ENCODE assay signal across 27 cellular contexts in genomic region chr15:92322566-92323355, GRCh38.
DNase-seq lines count a peak whose midpoint lies in the region; ATAC-seq and TF ChIP-seq lines count a peak whose summit lies in the region.
"Had no signal": no experiment of that assay in that cellular context is flagged by ENCODE, and none has a peak within 500 bp of the region (broad histone marks: within the 10 kb centered on the region; RNA-seq: fewer than 3 reads in every experiment).

No MANE protein-coding gene starts in this region.

- peak overlapping the region in 3 of 5 experiments; percentile 20 to 70 (median 37) for H3K4me3 Mint-ChIP-seq in brain
- H3K4me3 Mint-ChIP-seq: HFFc6, IgD-negative memory B cell, immature natural killer cell, naive B cell had no signal

- peak; percentile 23 for DNase-seq in NCI-H1092 treated with DMSO at 0.1 percent for 48 hours (lab: John Stamatoyannopoulos, UW)
- DNase-seq in NCI-H1092 (lab: John Stamatoyannopoulos, UW) = no peak
- DNase-seq in inferior parietal cortex (ENCODE audit: extremely low spot score) = peak; percentile 16
- DNase-seq in sciatic nerve (ENCODE audit: low spot score) = no peak
- no peak for DNase-seq in MG63
- DNase-seq in LoVo (ENCODE audit: low spot score) = no peak
- DNase-seq: 8988T; activated CD4-positive, alpha-beta T cell treated with anti-CD3 and anti-CD28 coated beads, Interleukin-2, amount 50 U/mL, for 48 hours; activated naive CD4-positive, alpha-beta T cell treated with Interleukin-2 at 50 U/mL for 16 hours; effector CD4-positive, alpha-beta T cell; GOT3; HFFc6; immature natural killer cell; mesendoderm; naive B cell; NCI-H187; SHP77 treated with DMSO at 0.1 percent for 48 hours; stimulated activated naive CD8-positive, alpha-beta T cell treated with anti-CD3 and anti-CD28 coated beads, Interleukin-15, Interleukin-2, amounts not matched to agents 100 U/mL and 50 U/mL, for 24 hours; T-helper 2 cell; uterus had no signal

- H3K4me1 Mint-ChIP-seq in brain = peaks cover 71% of the 10 kb centered on the region
- H3K4me1 Mint-ChIP-seq: IgD-negative memory B cell, immature natural killer cell, naive B cell had no signal

- H3K27me3 ChIP-seq in MG63 = peaks cover 6% of the 10 kb centered on the region; the same call in 1 of the 2 replicates
- H3K27me3 ChIP-seq: uterus had no signal

- no peaks in the 10 kb centered on the region for H3K36me3 ChIP-seq in MG63
- H3K36me3 ChIP-seq: uterus had no signal

- peaks cover 4% of the 10 kb centered on the region for H3K27me3 Mint-ChIP-seq in brain
- H3K27me3 Mint-ChIP-seq: IgD-negative memory B cell had no signal

- H3K27ac Mint-ChIP-seq in brain = peak overlapping the region in 4 of 5 experiments; percentile 77 to 88 (median 83)
- H3K27ac Mint-ChIP-seq: HFFc6, IgD-negative memory B cell, immature natural killer cell, naive B cell, progenitor cell of endocrine pancreas had no signal

- H3K36me3 Mint-ChIP-seq in brain = no peaks in the 10 kb centered on the region
- H3K36me3 Mint-ChIP-seq: immature natural killer cell, naive B cell had no signal

- intact Hi-C loops in sciatic nerve (cut with DNase I) = no loop called here

- no peaks in the 10 kb centered on the region for H3K9me3 Mint-ChIP-seq in brain
- H3K9me3 Mint-ChIP-seq: immature natural killer cell had no signal

- no peak overlapping the region for H3K4me3 ChIP-seq in MG63
- H3K4me3 ChIP-seq: skin epidermis, uterus had no signal

- no peaks in the 10 kb centered on the region for H3K9me3 ChIP-seq in MG63
- H3K9me3 ChIP-seq: uterus had no signal

- ATAC-seq in sciatic nerve (peak; percentile 70), GM18861 (IDR thresholded peaks at IDR 0.05; ENCODE audit: unreplicated experiment) (no peak)
- ATAC-seq: activated CD4-positive, CD25-positive, alpha-beta regulatory T cell treated with anti-CD3 and anti-CD28 coated beads, Interleukin-2, amount 50 U/mL, for 24 hours; Panc1; stimulated activated naive CD8-positive, alpha-beta T cell treated with anti-CD3 and anti-CD28 coated beads, Interleukin-15, Interleukin-2, amounts not matched to agents 100 U/mL and 50 U/mL, for 24 hours had no signal

- no peak for TF ChIP-seq CTCF in brain (conservative IDR thresholded peaks at IDR 0.05)

Comparison
In these comparisons a context has a peak if more than half of its experiments do, and no peak if none do; other contexts are left out.
1. DNase-seq: peak in NCI-H1092 treated with DMSO at 0.1 percent for 48 hours (single experiment) and inferior parietal cortex (single experiment); none in NCI-H1092 (single experiment), sciatic nerve (single experiment), MG63 (single experiment) and LoVo (single experiment).